In genomic region chrY:7280385-7280740, GRCh38 we compare ENCODE assay signal across 7 cellular contexts.
DNase-seq lines count a peak whose midpoint lies in the region; ATAC-seq and TF ChIP-seq lines count a peak whose summit lies in the region.
"Not testable (repeated sequence)": the region's sequence is repeated elsewhere in the genome, so short reads cannot be mapped to it uniquely, and the experiment has no call there.

No MANE protein-coding gene starts in this region.

- POLR2A ChIA-PET in CD8-positive, alpha-beta memory T cell (lab: Charles Lee), result not testable (repeated sequence)
- POLR2A ChIA-PET in naive thymus-derived CD8-positive, alpha-beta T cell (lab: Charles Lee), result interaction anchor here (1.1 kb wide), 1 partner anchor 14 kb away, joined by 4 read pairs; no protein-coding TSS in a partner anchor

- peak overlapping the region; percentile 64 for H3K27ac ChIP-seq in CD8-positive, alpha-beta memory T cell (ENCODE audit: low read depth, low read length)
- not testable (repeated sequence) for H3K27ac ChIP-seq in foreskin keratinocyte

- ATAC-seq in activated CD4-positive, CD25-positive, alpha-beta regulatory T cell treated with anti-CD3 and anti-CD28 coated beads, Interleukin-2, amount 50 U/mL, for 24 hours, result peak; percentile 56 to 71
- ATAC-seq in foreskin keratinocyte, result peak; percentile 67
- ATAC-seq in naive thymus-derived CD8-positive, alpha-beta T cell, result peak; percentile 55 to 80

- H3K36me3 ChIP-seq in CD8-positive, alpha-beta memory T cell (ENCODE audit: insufficient read depth, low read length), result not testable (repeated sequence)

- H3K4me3 Mint-ChIP-seq in CD8-positive, alpha-beta memory T cell, result peak overlapping the region in 2 of 7 donors; percentile 82 to 92
- peak overlapping the region; percentile 81 for H3K4me3 Mint-ChIP-seq in activated T-helper 1 cell treated with anti-CD3 and anti-CD28 coated beads, Interleukin-12 subunit alpha, Interleukin-12 subunit beta, Interleukin-2, Interleukin-4 antibody, amounts not matched to agents 30 ng/mL and 10 ng/mL and 1 ng/mL, durations not matched to agents 14 hours and 24 hours and 36 hours
- H3K4me3 Mint-ChIP-seq in activated naive CD8-positive, alpha-beta T cell treated with anti-CD3 and anti-CD28 coated beads for 36 hours, result peak overlapping the region; percentile 76
- H3K4me3 Mint-ChIP-seq in naive thymus-derived CD8-positive, alpha-beta T cell, result peak overlapping the region in 6 of 10 donors; percentile 60 to 85 (median 70)

- peaks cover 0 to 49% (median 0%) of the 10 kb centered on the region in 3 donors for H3K36me3 Mint-ChIP-seq in CD8-positive, alpha-beta memory T cell
- peaks cover 30% of the 10 kb centered on the region for H3K36me3 Mint-ChIP-seq in activated T-helper 1 cell treated with anti-CD3 and anti-CD28 coated beads, Interleukin-12 subunit alpha, Interleukin-12 subunit beta, Interleukin-2, Interleukin-4 antibody, amounts not matched to agents 30 ng/mL and 10 ng/mL and 1 ng/mL, durations not matched to agents 14 hours and 24 hours and 36 hours (ENCODE audit: low read depth)
- H3K36me3 Mint-ChIP-seq in activated naive CD8-positive, alpha-beta T cell treated with anti-CD3 and anti-CD28 coated beads for 36 hours, result peaks cover 38% of the 10 kb centered on the region
- peaks cover 0 to 45% (median 4%) of the 10 kb centered on the region in 3 donors for H3K36me3 Mint-ChIP-seq in naive thymus-derived CD8-positive, alpha-beta T cell

- not testable (repeated sequence) for H3K4me3 ChIP-seq in CD8-positive, alpha-beta memory T cell (ENCODE audit: low read length)

- not testable (repeated sequence) for H3K27me3 Mint-ChIP-seq in CD8-positive, alpha-beta memory T cell; activated T-helper 1 cell treated with anti-CD3 and anti-CD28 coated beads, Interleukin-12 subunit alpha, Interleukin-12 subunit beta, Interleukin-2, Interleukin-4 antibody, amounts not matched to agents 30 ng/mL and 10 ng/mL and 1 ng/mL, durations not matched to agents 14 hours and 24 hours and 36 hours (ENCODE audit: insufficient read depth); activated naive CD8-positive, alpha-beta T cell treated with anti-CD3 and anti-CD28 coated beads for 36 hours; naive thymus-derived CD8-positive, alpha-beta T cell

- TF ChIP-seq CTCF in foreskin keratinocyte (conservative IDR thresholded peaks at IDR 0.05), result not testable (repeated sequence)

- H3K9me3 ChIP-seq in CD8-positive, alpha-beta memory T cell (ENCODE audit: low read length), result not testable (repeated sequence)

- CTCF ChIA-PET in CD8-positive, alpha-beta memory T cell (lab: Charles Lee), result not testable (repeated sequence)

- intact Hi-C loops in activated T-helper 1 cell treated with anti-CD3 and anti-CD28 coated beads, Interleukin-12 subunit alpha, Interleukin-12 subunit beta, Interleukin-2, Interleukin-4 antibody, amounts not matched to agents 30 ng/mL and 10 ng/mL and 1 ng/mL, durations not matched to agents 14 hours and 24 hours and 36 hours (cut with micrococcal nuclease), result not testable (repeated sequence)

- H3K4me1 ChIP-seq in CD8-positive, alpha-beta memory T cell (ENCODE audit: insufficient read depth, low read length), result peaks cover 61% of the 10 kb centered on the region
- H3K4me1 ChIP-seq in foreskin keratinocyte, result not testable (repeated sequence)

- DNase-seq in CD8-positive, alpha-beta memory T cell, result peak in 3 of 5 donors; percentile 5 to 63 (median 17)
- DNase-seq in NCI-H526 (lab: John Stamatoyannopoulos, UW), result peak; percentile 4 to 13
- DNase-seq in activated T-helper 1 cell treated with anti-CD3 and anti-CD28 coated beads, Interleukin-12 subunit alpha, Interleukin-12 subunit beta, Interleukin-2, Interleukin-4 antibody, amounts not matched to agents 30 ng/mL and 10 ng/mL and 1 ng/mL, durations not matched to agents 14 hours and 24 hours and 36 hours (ENCODE audit: low spot score); activated naive CD8-positive, alpha-beta T cell treated with anti-CD3 and anti-CD28 coated beads for 36 hours; foreskin keratinocyte: not testable (repeated sequence)
- peak in 3 of 10 donors; percentile 1 to 24 (median 15) for DNase-seq in naive thymus-derived CD8-positive, alpha-beta T cell

- not testable (repeated sequence) for H3K9me3 Mint-ChIP-seq in CD8-positive, alpha-beta memory T cell; activated T-helper 1 cell treated with anti-CD3 and anti-CD28 coated beads, Interleukin-12 subunit alpha, Interleukin-12 subunit beta, Interleukin-2, Interleukin-4 antibody, amounts not matched to agents 30 ng/mL and 10 ng/mL and 1 ng/mL, durations not matched to agents 14 hours and 24 hours and 36 hours; activated naive CD8-positive, alpha-beta T cell treated with anti-CD3 and anti-CD28 coated beads for 36 hours; naive thymus-derived CD8-positive, alpha-beta T cell

- H3K4me1 Mint-ChIP-seq in CD8-positive, alpha-beta memory T cell, result peaks cover 0 to 76% (median 0%) of the 10 kb centered on the region in 3 donors
- peaks cover 57% of the 10 kb centered on the region for H3K4me1 Mint-ChIP-seq in activated T-helper 1 cell treated with anti-CD3 and anti-CD28 coated beads, Interleukin-12 subunit alpha, Interleukin-12 subunit beta, Interleukin-2, Interleukin-4 antibody, amounts not matched to agents 30 ng/mL and 10 ng/mL and 1 ng/mL, durations not matched to agents 14 hours and 24 hours and 36 hours (ENCODE audit: low read depth)
- peaks cover 46% of the 10 kb centered on the region for H3K4me1 Mint-ChIP-seq in activated naive CD8-positive, alpha-beta T cell treated with anti-CD3 and anti-CD28 coated beads for 36 hours
- peaks cover 39 to 81% (median 63%) of the 10 kb centered on the region in 4 donors for H3K4me1 Mint-ChIP-seq in naive thymus-derived CD8-positive, alpha-beta T cell

- H3K27ac Mint-ChIP-seq in CD8-positive, alpha-beta memory T cell, result peak overlapping the region in 2 of 8 donors; percentile 92 to 99
- peak overlapping the region; percentile 84 for H3K27ac Mint-ChIP-seq in activated T-helper 1 cell treated with anti-CD3 and anti-CD28 coated beads, Interleukin-12 subunit alpha, Interleukin-12 subunit beta, Interleukin-2, Interleukin-4 antibody, amounts not matched to agents 30 ng/mL and 10 ng/mL and 1 ng/mL, durations not matched to agents 14 hours and 24 hours and 36 hours
- H3K27ac Mint-ChIP-seq in activated naive CD8-positive, alpha-beta T cell treated with anti-CD3 and anti-CD28 coated beads for 36 hours, result peak overlapping the region; percentile 79
- H3K27ac Mint-ChIP-seq in naive thymus-derived CD8-positive, alpha-beta T cell, result peak overlapping the region in 5 of 10 donors; percentile 88 to 94 (median 92)

- H3K27me3 ChIP-seq in CD8-positive, alpha-beta memory T cell (ENCODE audit: insufficient read depth, low read length, poor library complexity, severe bottlenecking); foreskin keratinocyte: not testable (repeated sequence)
